19 cellular contexts compared by ENCODE assay signal in genomic region chr11:120054753-120055045, GRCh38.
A peak's percentile ranks its signal among the peaks of the same experiment; 100 is the strongest.
DNase-seq lines count a peak whose midpoint lies in the region; ATAC-seq, FAIRE-seq and TF ChIP-seq lines count a peak whose summit lies in the region.
"Had no signal": no experiment of that assay in that cellular context is flagged by ENCODE, and none has a peak within 500 bp of the region (broad histone marks: within the 10 kb centered on the region; RNA-seq: fewer than 3 reads in every experiment).

No MANE protein-coding gene starts in this region.

- DNase-seq in H9 = peak; percentile 10
- peak; percentile 66 for DNase-seq in coronary artery (ENCODE audit: low spot score)
- no peak for DNase-seq in keratinocyte (ENCODE audit: low read depth, low spot score)
- peak; percentile 28 for DNase-seq in posterior vena cava (ENCODE audit: low spot score)
- DNase-seq in testis = no peak
- DNase-seq in AG08395 (ENCODE audit: low spot score) = no peak
- DNase-seq: CD4-positive, CD25-positive, alpha-beta regulatory T cell; DMS79; Karpas-422; NCI-H1694; NCI-H2081; NCI-H2171; NCI-H345; NCI-H524 treated with DMSO at 0.1 percent for 48 hours; NCI-H82; SJCRH30 had no signal

- H4K20me1 ChIP-seq in H9 (ENCODE audit: control insufficient read depth, insufficient read depth, insufficient read length) (no peaks in the 10 kb centered on the region), keratinocyte (ENCODE audit: control insufficient read depth, extremely low read depth, insufficient read depth, low read length) (no peaks in the 10 kb centered on the region)

- H2AK5ac ChIP-seq in H9 (ENCODE audit: insufficient read length, low read length) = no peak overlapping the region

- H3K27ac Mint-ChIP-seq in H9 = no peak overlapping the region
- H3K27ac Mint-ChIP-seq: CD4-positive, CD25-positive, alpha-beta regulatory T cell had no signal

- TF ChIP-seq POLR2A in testis (IDR thresholded peaks at IDR 0.05) = no peak

- no peak overlapping the region for H2BK5ac ChIP-seq in H9 (ENCODE audit: insufficient read length, low read length)

- H3K27me3 ChIP-seq in H9 (ENCODE audit: insufficient read depth, low read length) = no peaks in the 10 kb centered on the region
- H3K27me3 ChIP-seq in keratinocyte (ENCODE audit: control insufficient read depth, extremely low read depth, insufficient read depth, low read length) = no peaks in the 10 kb centered on the region
- H3K27me3 ChIP-seq in testis = no peaks in the 10 kb centered on the region
- H3K27me3 ChIP-seq: Peyer's patch, SJCRH30 had no signal

- H4K91ac ChIP-seq in H9 (ENCODE audit: insufficient read length, low read depth, low read length) = no peak overlapping the region

- H3T11ph ChIP-seq in H9 (ENCODE audit: low read length) = no peak overlapping the region

- no peak overlapping the region for H4K5ac ChIP-seq in H9 (ENCODE audit: insufficient read length, low read depth, low read length)

- H3K4me1 Mint-ChIP-seq in H9 = peaks cover 38 to 41% of the 10 kb centered on the region in 2 experiments
- H3K4me1 Mint-ChIP-seq: CD4-positive, CD25-positive, alpha-beta regulatory T cell had no signal

- no peak overlapping the region for H2BK20ac ChIP-seq in H9 (ENCODE audit: low read depth, low read length, poor library complexity, severe bottlenecking)

- H3K9me1 ChIP-seq in keratinocyte (ENCODE audit: control insufficient read depth, extremely low read depth, insufficient read depth, low read length) = no peaks in the 10 kb centered on the region

- no peak overlapping the region for H3K18ac ChIP-seq in H9 (ENCODE audit: insufficient read length, low read depth, low read length)

- H3K23me2 ChIP-seq in H9 (ENCODE audit: insufficient read length, low read depth, low read length, poor library complexity, severe bottlenecking) = no peaks in the 10 kb centered on the region

- H2AFZ ChIP-seq in H9 (ENCODE audit: low read length) = no peak overlapping the region
- peak overlapping the region; percentile 94 for H2AFZ ChIP-seq in keratinocyte (ENCODE audit: control insufficient read depth, low read length)

- H2BK15ac ChIP-seq in H9 (ENCODE audit: low read depth, low read length) = no peak overlapping the region

- H4K8ac ChIP-seq in H9 (replicated peaks; ENCODE audit: insufficient read length, low read depth, low read length) = no peak overlapping the region

- H3K4ac ChIP-seq in H9 (ENCODE audit: low read depth, low read length) = no peak overlapping the region

- no peak overlapping the region for H3K56ac ChIP-seq in H9 (ENCODE audit: insufficient read length, low read depth, low read length)

- WGBS in H9 (ENCODE audit: extremely low coverage, insufficient read length, low lambda C conversion rate) = no CpG with 5 or more reads among the region's 4 CpGs
- WGBS in testis, 2 donors = 89% methylated on average over 4 of the region's 4 CpGs

- no peak for ATAC-seq in HG03039 (IDR thresholded peaks at IDR 0.05; ENCODE audit: unreplicated experiment)

- H3K36me3 Mint-ChIP-seq in H9 (ENCODE audit: insufficient read depth in 1 of 3, low read depth in 3 of 3) = peaks cover 2 to 15% (median 7%) of the 10 kb centered on the region in 3 experiments; a peak in 5 of 7 replicates
- H3K36me3 Mint-ChIP-seq: CD4-positive, CD25-positive, alpha-beta regulatory T cell had no signal

- H3K9me3 ChIP-seq in H9 (ENCODE audit: control insufficient read depth, low read depth, low read length) (no peaks in the 10 kb centered on the region), keratinocyte (ENCODE audit: control insufficient read depth, low read depth, low read length) (no peaks in the 10 kb centered on the region), testis (no peaks in the 10 kb centered on the region)
- H3K9me3 ChIP-seq: Peyer's patch, SJCRH30 had no signal

- no peak overlapping the region for H3K23ac ChIP-seq in H9 (ENCODE audit: insufficient read length, low read depth, low read length)

- H3K27me3 Mint-ChIP-seq in H9 (ENCODE audit: low read depth) = peaks cover 5% of the 10 kb centered on the region

- no peak for TF ChIP-seq CTCF in H9 (conservative IDR thresholded peaks at IDR 0.05)
- TF ChIP-seq CTCF in coronary artery (IDR thresholded peaks at IDR 0.05) = no peak
- no peak for TF ChIP-seq CTCF in keratinocyte (optimal IDR thresholded peaks at IDR 0.05 in 1 of 3, IDR thresholded peaks at IDR 0.05 in 1 of 3, conservative IDR thresholded peaks at IDR 0.05 in 1 of 3; ENCODE audit: extremely low read depth in 1 of 3, insufficient read depth in 2 of 3, low read length in 3 of 3)
- TF ChIP-seq CTCF in testis (IDR thresholded peaks at IDR 0.05) = no peak

- no peak overlapping the region for H3K4me3 Mint-ChIP-seq in H9
- H3K4me3 Mint-ChIP-seq: CD4-positive, CD25-positive, alpha-beta regulatory T cell had no signal

- H3K36me3 ChIP-seq in keratinocyte (ENCODE audit: control insufficient read depth in 2 of 2, extremely low read depth in 1 of 2, insufficient read depth in 2 of 2, low read length in 2 of 2) = no peaks in the 10 kb centered on the region
- H3K36me3 ChIP-seq in testis (ENCODE audit: low read depth, missing control alignments) = no peaks in the 10 kb centered on the region
- H3K36me3 ChIP-seq: Peyer's patch, SJCRH30 had no signal

- H3K9ac ChIP-seq in H9 (ENCODE audit: extremely low read depth, insufficient read length, low read length) (no peak overlapping the region), keratinocyte (ENCODE audit: control insufficient read depth, extremely low read depth, insufficient read depth, low read length) (no peak overlapping the region)

- H3K4me1 ChIP-seq in H9 (ENCODE audit: insufficient read depth, low read length) = peaks cover 27% of the 10 kb centered on the region
- peaks cover 34% of the 10 kb centered on the region for H3K4me1 ChIP-seq in keratinocyte (ENCODE audit: control insufficient read depth, extremely low read depth, insufficient read depth, low read length)
- no peaks in the 10 kb centered on the region for H3K4me1 ChIP-seq in testis
- H3K4me1 ChIP-seq: Peyer's patch, SJCRH30 had no signal

- no peak for FAIRE-seq in keratinocyte (lab: Jason Lieb, UNC)
- FAIRE-seq: H54 had no signal

- no peak overlapping the region for H2BK120ac ChIP-seq in H9 (ENCODE audit: low read depth, low read length, poor library complexity, severe bottlenecking)

- H2BK12ac ChIP-seq in H9 (ENCODE audit: insufficient read length, low read depth, low read length) = no peak overlapping the region

- H3K14ac ChIP-seq in H9 (ENCODE audit: insufficient read depth, low read length) = no peak overlapping the region

- H3K79me1 ChIP-seq in H9 (ENCODE audit: insufficient read depth, low read depth, low read length, poor library complexity, severe bottlenecking) = no peaks in the 10 kb centered on the region

- H3K27ac ChIP-seq in H9 (ENCODE audit: insufficient read length, low read depth, low read length) (no peak overlapping the region), coronary artery (no peak overlapping the region), keratinocyte (ENCODE audit: control insufficient read depth, insufficient read depth, low read length) (no peak overlapping the region), testis (no peak overlapping the region)
- H3K27ac ChIP-seq: Peyer's patch, SJCRH30 had no signal

- H3K9me3 Mint-ChIP-seq in H9 = peaks cover 5 to 7% of the 10 kb centered on the region in 2 experiments; a peak in 4 of 5 replicates

- intact Hi-C loops in posterior vena cava (cut with DNase I) (no loop called here), testis (cut with DNase I; ENCODE audit: low total_unique reads) (no loop called here)

- H3K79me2 ChIP-seq in H9 (ENCODE audit: insufficient read depth, low read length) (no peaks in the 10 kb centered on the region), keratinocyte (ENCODE audit: control insufficient read depth, insufficient read depth, low read length) (no peaks in the 10 kb centered on the region)

- dilution Hi-C loops in keratinocyte (cut with MboI; ENCODE audit: extremely low pct_ligation_motif_present, low sequenced_read_pairs) = no loop called here

- H3K4me2 ChIP-seq in H9 (ENCODE audit: insufficient read depth, insufficient read length, low read length) (no peak overlapping the region), keratinocyte (ENCODE audit: control insufficient read depth, extremely low read depth, insufficient read depth, low read depth, low read length) (no peak overlapping the region)

- no peak overlapping the region for H3K4me3 ChIP-seq in coronary artery
- no peak overlapping the region for H3K4me3 ChIP-seq in keratinocyte (ENCODE audit: control insufficient read depth in 2 of 3, extremely low read depth in 1 of 3, insufficient read depth in 2 of 3, low read depth in 1 of 3, low read length in 3 of 3)
- no peak overlapping the region for H3K4me3 ChIP-seq in testis
- H3K4me3 ChIP-seq: Peyer's patch, SJCRH30 had no signal

Comparison
In these comparisons a context has a peak if more than half of its experiments do, and no peak if none do; other contexts are left out.
1. DNase-seq: peak in H9 (single experiment), coronary artery (single experiment) and posterior vena cava (single experiment); none in keratinocyte (single experiment), testis (single experiment) and AG08395 (single experiment).